Comparison of ENCODE assay signal across 1 cellular context in genomic region chr20:56400001-56400640, GRCh38.
TF ChIP-seq lines count a peak whose summit lies in the region.

No MANE protein-coding gene starts in this region.

TF ChIP-seq in K562, 482 proteins besides CTCF, POLR2A, EP300 and RAD21 (continued from another document):
- TF ChIP-seq, protein P1, sequence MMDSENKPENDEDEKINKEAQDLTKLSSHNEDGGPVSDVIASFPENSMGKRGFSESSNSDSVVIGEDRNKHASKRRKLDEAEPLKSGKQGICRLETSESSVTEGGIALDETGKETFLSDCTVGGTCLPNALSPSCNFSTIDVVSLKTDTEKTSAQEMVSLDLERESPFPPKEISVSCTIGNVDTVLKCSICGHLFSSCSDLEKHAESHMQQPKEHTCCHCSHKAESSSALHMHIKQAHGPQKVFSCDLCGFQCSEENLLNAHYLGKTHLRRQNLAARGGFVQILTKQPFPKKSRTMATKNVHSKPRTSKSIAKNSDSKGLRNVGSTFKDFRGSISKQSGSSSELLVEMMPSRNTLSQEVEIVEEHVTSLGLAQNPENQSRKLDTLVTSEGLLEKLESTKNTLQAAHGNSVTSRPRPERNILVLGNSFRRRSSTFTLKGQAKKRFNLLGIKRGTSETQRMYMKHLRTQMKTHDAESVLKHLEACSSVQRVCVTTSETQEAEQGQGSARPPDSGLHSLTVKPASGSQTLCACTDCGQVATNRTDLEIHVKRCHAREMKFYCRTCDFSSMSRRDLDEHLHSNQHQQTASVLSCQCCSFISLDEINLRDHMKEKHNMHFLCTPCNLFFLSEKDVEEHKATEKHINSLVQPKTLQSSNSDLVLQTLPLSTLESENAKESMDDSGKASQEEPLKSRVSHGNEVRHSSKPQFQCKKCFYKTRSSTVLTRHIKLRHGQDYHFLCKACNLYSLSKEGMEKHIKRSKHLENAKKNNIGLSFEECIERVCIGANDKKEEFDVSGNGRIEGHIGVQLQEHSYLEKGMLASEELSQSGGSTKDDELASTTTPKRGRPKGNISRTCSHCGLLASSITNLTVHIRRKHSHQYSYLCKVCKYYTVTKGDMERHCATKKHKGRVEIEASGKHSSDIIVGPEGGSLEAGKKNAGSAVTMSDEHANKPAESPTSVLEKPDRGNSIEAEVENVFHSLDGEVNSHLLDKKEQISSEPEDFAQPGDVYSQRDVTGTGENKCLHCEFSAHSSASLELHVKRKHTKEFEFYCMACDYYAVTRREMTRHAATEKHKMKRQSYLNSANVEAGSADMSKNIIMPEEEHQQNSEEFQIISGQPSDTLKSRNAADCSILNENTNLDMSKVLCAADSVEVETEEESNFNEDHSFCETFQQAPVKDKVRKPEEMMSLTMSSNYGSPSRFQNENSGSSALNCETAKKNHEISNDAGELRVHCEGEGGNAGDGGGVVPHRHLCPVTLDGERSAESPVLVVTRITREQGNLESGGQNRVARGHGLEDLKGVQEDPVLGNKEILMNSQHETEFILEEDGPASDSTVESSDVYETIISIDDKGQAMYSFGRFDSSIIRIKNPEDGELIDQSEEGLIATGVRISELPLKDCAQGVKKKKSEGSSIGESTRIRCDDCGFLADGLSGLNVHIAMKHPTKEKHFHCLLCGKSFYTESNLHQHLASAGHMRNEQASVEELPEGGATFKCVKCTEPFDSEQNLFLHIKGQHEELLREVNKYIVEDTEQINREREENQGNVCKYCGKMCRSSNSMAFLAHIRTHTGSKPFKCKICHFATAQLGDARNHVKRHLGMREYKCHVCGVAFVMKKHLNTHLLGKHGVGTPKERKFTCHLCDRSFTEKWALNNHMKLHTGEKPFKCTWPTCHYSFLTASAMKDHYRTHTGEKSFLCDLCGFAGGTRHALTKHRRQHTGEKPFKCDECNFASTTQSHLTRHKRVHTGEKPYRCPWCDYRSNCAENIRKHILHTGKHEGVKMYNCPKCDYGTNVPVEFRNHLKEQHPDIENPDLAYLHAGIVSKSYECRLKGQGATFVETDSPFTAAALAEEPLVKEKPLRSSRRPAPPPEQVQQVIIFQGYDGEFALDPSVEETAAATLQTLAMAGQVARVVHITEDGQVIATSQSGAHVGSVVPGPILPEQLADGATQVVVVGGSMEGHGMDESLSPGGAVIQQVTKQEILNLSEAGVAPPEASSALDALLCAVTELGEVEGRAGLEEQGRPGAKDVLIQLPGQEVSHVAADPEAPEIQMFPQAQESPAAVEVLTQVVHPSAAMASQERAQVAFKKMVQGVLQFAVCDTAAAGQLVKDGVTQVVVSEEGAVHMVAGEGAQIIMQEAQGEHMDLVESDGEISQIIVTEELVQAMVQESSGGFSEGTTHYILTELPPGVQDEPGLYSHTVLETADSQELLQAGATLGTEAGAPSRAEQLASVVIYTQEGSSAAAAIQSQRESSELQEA (IDR thresholded peaks at IDR 0.05; ENCODE audit: low read depth), result no peak
- peak; percentile 69 for TF ChIP-seq SMC3 (conservative IDR thresholded peaks at IDR 0.05; ENCODE audit: insufficient read depth, low read depth, low read length)
- TF ChIP-seq SRSF3 (IDR thresholded peaks at IDR 0.05; ENCODE audit: insufficient read depth, low read length), result no peak
- 0 out of 2 replicates have a peak, but pooled peaks have one; percentile 16 for TF ChIP-seq JUND (IDR thresholded peaks at IDR 0.05; ENCODE audit: borderline replicate concordance, low read depth, low read length)
- no peak for TF ChIP-seq JUND (tag; IDR thresholded peaks at IDR 0.05; ENCODE audit: borderline replicate concordance, low read depth, low read length)
- no peak for TF ChIP-seq ZNF583 (CRISPR knock-in tag; IDR thresholded peaks at IDR 0.05)
- no peak for TF ChIP-seq HEY1 (CRISPR knock-in tag; IDR thresholded peaks at IDR 0.05; ENCODE audit: borderline replicate concordance)
- no peak for TF ChIP-seq ZNF778 (CRISPR knock-in tag; IDR thresholded peaks at IDR 0.05)
- TF ChIP-seq TRIM24 (IDR thresholded peaks at IDR 0.05), result no peak
- no peak for TF ChIP-seq ZNF830 (CRISPR knock-in tag; IDR thresholded peaks at IDR 0.05)
- no peak for TF ChIP-seq HOXB6 (CRISPR knock-in tag; IDR thresholded peaks at IDR 0.05; ENCODE audit: borderline replicate concordance)
- no peak for TF ChIP-seq KLF13 (tag; IDR thresholded peaks at IDR 0.05; ENCODE audit: borderline replicate concordance, low read depth)
- no peak for TF ChIP-seq ZFX (CRISPR knock-in tag; IDR thresholded peaks at IDR 0.05)
- TF ChIP-seq CTCFL (IDR thresholded peaks at IDR 0.05; ENCODE audit: borderline replicate concordance, insufficient read depth, low read depth, low read length, poor library complexity, severe bottlenecking), result peak; percentile 67
- TF ChIP-seq NR3C1 (CRISPR knock-in tag; IDR thresholded peaks at IDR 0.05), result no peak
- no peak for TF ChIP-seq ZNF3 (CRISPR knock-in tag; IDR thresholded peaks at IDR 0.05)
- no peak for TF ChIP-seq CXXC5 (CRISPR knock-in tag; IDR thresholded peaks at IDR 0.05)
- TF ChIP-seq, protein P2, sequence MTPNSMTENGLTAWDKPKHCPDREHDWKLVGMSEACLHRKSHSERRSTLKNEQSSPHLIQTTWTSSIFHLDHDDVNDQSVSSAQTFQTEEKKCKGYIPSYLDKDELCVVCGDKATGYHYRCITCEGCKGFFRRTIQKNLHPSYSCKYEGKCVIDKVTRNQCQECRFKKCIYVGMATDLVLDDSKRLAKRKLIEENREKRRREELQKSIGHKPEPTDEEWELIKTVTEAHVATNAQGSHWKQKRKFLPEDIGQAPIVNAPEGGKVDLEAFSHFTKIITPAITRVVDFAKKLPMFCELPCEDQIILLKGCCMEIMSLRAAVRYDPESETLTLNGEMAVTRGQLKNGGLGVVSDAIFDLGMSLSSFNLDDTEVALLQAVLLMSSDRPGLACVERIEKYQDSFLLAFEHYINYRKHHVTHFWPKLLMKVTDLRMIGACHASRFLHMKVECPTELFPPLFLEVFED (CRISPR knock-in tag; conservative IDR thresholded peaks at IDR 0.05), result no peak
- TF ChIP-seq SMARCB1 (IDR thresholded peaks at IDR 0.05; ENCODE audit: insufficient read length, low read depth), result no peak
- TF ChIP-seq LCOR (CRISPR knock-in tag; IDR thresholded peaks at IDR 0.05), result no peak
- no peak for TF ChIP-seq MEIS2 (IDR thresholded peaks at IDR 0.05; ENCODE audit: partially characterized antibody)
- no peak for TF ChIP-seq MCM2 (IDR thresholded peaks at IDR 0.05; ENCODE audit: low read depth)
- no peak for TF ChIP-seq DLX4 (CRISPR knock-in tag; IDR thresholded peaks at IDR 0.05)
